ENCODE assay signal across 25 cellular contexts in the genomic region with DNA sequence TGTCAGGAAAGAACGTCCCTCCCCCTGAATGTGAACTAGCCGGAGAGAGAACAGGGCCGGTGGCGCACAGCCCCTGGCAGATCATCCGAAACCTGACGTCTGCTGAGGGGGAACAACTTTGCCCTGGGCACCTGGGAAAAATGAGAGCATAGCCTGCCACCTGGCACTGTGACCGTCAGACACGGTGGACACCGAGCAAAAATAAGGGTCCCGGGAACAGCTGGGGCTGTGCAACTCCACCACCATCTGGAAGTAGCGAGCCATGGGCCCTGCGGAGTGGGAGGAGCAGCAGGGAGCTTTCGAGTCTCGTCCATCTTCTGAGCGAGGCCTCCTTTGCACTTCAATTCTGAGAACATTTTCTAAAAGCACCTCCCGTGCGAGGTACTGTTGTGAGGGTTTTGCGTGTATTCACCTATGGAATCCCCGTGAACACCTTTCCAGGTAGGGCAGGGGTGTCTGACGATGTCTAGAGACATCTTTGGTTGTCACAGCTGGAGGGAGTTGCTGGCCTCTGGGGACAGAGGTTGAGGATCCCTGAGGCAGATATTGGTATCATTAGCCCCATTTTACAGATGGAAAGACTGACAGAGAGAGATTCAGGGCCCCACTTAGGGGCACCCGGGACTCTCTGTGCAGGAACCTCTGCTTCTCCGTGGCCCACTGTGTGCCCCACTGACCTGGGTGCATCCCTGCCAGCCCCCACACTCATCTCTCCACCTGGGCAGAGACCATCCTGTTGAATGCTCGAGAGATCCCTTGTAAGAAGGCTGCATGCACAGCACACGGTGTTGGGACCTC.
"Had no signal": no experiment of that assay in that cellular context is flagged by ENCODE, and none has a peak within 500 bp of the region (broad histone marks: within the 10 kb centered on the region; RNA-seq: fewer than 3 reads in every experiment).

No MANE protein-coding gene starts in this region.

- H3K9me3 ChIP-seq: body of pancreas had no signal

- H3K4me3 ChIP-seq: body of pancreas, heart left ventricle had no signal

- FAIRE-seq: colon, frontal cortex had no signal

- H3K27me3 ChIP-seq: body of pancreas had no signal

- DNase-seq: activated B cell treated with CpG ODN at 0.5 μM for 24 hours; activated CD4-positive, alpha-beta T cell treated with anti-CD3 and anti-CD28 coated beads for 48 hours; activated CD4-positive, alpha-beta T cell treated with anti-CD3 and anti-CD28 coated beads, Interleukin-2, amount 50 U/mL, for 1 hour; activated CD4-positive, alpha-beta T cell treated with anti-CD3 and anti-CD28 coated beads, Interleukin-2, amount 50 U/mL, for 48 hours; activated CD8-positive, alpha-beta memory T cell treated with anti-CD3 and anti-CD28 coated beads for 24 hours; activated CD8-positive, alpha-beta T cell treated with anti-CD3 and anti-CD28 coated beads for 36 hours; activated effector memory CD4-positive, alpha-beta T cell treated with Interleukin-2 at 50 U/mL for 16 hours; activated gamma-delta T cell treated with Interleukin-2 at 50 U/mL for 16 hours; activated naive CD4-positive, alpha-beta T cell treated with anti-CD3 and anti-CD28 coated beads, Interleukin-2, amount 50 U/mL, for 16 hours; activated naive CD4-positive, alpha-beta T cell treated with Interleukin-2 at 50 U/mL for 16 hours; activated T-cell treated with anti-CD3 and anti-CD28 coated beads, Interleukin-2, amount 50 U/mL, for 4 hours; amygdala; aorta; body of pancreas; effector CD8-positive, alpha-beta T cell; foreskin fibroblast; heart left ventricle; T-helper 17 cell; T1000; WERI-Rb-1 had no signal

- H3K36me3 ChIP-seq: heart left ventricle, WERI-Rb-1 had no signal

- ATAC-seq: activated CD4-positive, CD25-positive, alpha-beta regulatory T cell treated with anti-CD3 and anti-CD28 coated beads, Interleukin-2, amount 50 U/mL, for 24 hours; activated CD8-positive, alpha-beta T cell treated with anti-CD3 and anti-CD28 coated beads for 36 hours; activated T-cell treated with anti-CD3 and anti-CD28 coated beads, Interleukin-2, amount 50 U/mL, for 4 hours; activated T-helper 17 cell treated with anti-CD3 and anti-CD28 coated beads, Interleukin-2, amount 50 U/mL, for 72 hours; body of pancreas; esophagus mucosa; heart left ventricle; T-helper 17 cell had no signal

- H3K4me1 ChIP-seq: body of pancreas, heart left ventricle had no signal

- H3K27ac ChIP-seq: body of pancreas, heart left ventricle had no signal
